In genomic region chr1:184383772-184384323, GRCh38 we compare ENCODE assay signal across 1 cellular context.
TF ChIP-seq lines count a peak whose summit lies in the region.

No MANE protein-coding gene starts in this region.

TF ChIP-seq in GM23338, 12 proteins besides CTCF, POLR2A, EP300 and RAD21 (continued from another document):
- 0 out of 2 replicates have a peak, but pooled peaks have one; percentile 31 for TF ChIP-seq ZNF462 (CRISPR knock-in tag; IDR thresholded peaks at IDR 0.05)
- TF ChIP-seq, protein P1, sequence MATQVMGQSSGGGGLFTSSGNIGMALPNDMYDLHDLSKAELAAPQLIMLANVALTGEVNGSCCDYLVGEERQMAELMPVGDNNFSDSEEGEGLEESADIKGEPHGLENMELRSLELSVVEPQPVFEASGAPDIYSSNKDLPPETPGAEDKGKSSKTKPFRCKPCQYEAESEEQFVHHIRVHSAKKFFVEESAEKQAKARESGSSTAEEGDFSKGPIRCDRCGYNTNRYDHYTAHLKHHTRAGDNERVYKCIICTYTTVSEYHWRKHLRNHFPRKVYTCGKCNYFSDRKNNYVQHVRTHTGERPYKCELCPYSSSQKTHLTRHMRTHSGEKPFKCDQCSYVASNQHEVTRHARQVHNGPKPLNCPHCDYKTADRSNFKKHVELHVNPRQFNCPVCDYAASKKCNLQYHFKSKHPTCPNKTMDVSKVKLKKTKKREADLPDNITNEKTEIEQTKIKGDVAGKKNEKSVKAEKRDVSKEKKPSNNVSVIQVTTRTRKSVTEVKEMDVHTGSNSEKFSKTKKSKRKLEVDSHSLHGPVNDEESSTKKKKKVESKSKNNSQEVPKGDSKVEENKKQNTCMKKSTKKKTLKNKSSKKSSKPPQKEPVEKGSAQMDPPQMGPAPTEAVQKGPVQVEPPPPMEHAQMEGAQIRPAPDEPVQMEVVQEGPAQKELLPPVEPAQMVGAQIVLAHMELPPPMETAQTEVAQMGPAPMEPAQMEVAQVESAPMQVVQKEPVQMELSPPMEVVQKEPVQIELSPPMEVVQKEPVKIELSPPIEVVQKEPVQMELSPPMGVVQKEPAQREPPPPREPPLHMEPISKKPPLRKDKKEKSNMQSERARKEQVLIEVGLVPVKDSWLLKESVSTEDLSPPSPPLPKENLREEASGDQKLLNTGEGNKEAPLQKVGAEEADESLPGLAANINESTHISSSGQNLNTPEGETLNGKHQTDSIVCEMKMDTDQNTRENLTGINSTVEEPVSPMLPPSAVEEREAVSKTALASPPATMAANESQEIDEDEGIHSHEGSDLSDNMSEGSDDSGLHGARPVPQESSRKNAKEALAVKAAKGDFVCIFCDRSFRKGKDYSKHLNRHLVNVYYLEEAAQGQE (IDR thresholded peaks at IDR 0.05; ENCODE audit: unreplicated experiment) = no peak
- TF ChIP-seq NANOG (IDR thresholded peaks at IDR 0.05; ENCODE audit: borderline replicate concordance) = peak; percentile 63; the same call in 1 of the 2 replicates
- TF ChIP-seq POLR2AphosphoS5 (IDR thresholded peaks at IDR 0.05; ENCODE audit: low read depth) = no peak
- no peak for TF ChIP-seq EZH2 (IDR thresholded peaks at IDR 0.05; ENCODE audit: low read depth, unreplicated experiment)
- no peak for TF ChIP-seq STAT1 (IDR thresholded peaks at IDR 0.05; ENCODE audit: unreplicated experiment)
- no peak for TF ChIP-seq JUNB (IDR thresholded peaks at IDR 0.05; ENCODE audit: unreplicated experiment)
- peak; percentile 11; the same call in 1 of the 2 replicates for TF ChIP-seq CREB1 (CRISPR knock-in tag; IDR thresholded peaks at IDR 0.05; ENCODE audit: low read depth)
- TF ChIP-seq ZNF114 (CRISPR knock-in tag; IDR thresholded peaks at IDR 0.05) = no peak
